Comparison of ENCODE assay signal across 1 cellular context in genomic region chr17:77427471-77427991, GRCh38.
TF ChIP-seq lines count a peak whose summit lies in the region.

No MANE protein-coding gene starts in this region.

TF ChIP-seq in GM23338, 12 proteins besides CTCF, POLR2A, EP300 and RAD21 (continued from another document):
- TF ChIP-seq ZNF462 (CRISPR knock-in tag; IDR thresholded peaks at IDR 0.05) = no peak
- no peak for TF ChIP-seq EZH2phosphoT487 (IDR thresholded peaks at IDR 0.05; ENCODE audit: unreplicated experiment)
- TF ChIP-seq POLR2AphosphoS5 (IDR thresholded peaks at IDR 0.05; ENCODE audit: low read depth) = no peak
- no peak for TF ChIP-seq CREB1 (CRISPR knock-in tag; IDR thresholded peaks at IDR 0.05; ENCODE audit: low read depth)
- no peak for TF ChIP-seq EZH2 (IDR thresholded peaks at IDR 0.05; ENCODE audit: low read depth, unreplicated experiment)
- no peak for TF ChIP-seq STAT1 (IDR thresholded peaks at IDR 0.05; ENCODE audit: unreplicated experiment)
- TF ChIP-seq JUNB (IDR thresholded peaks at IDR 0.05; ENCODE audit: unreplicated experiment) = no peak
- TF ChIP-seq NANOG (IDR thresholded peaks at IDR 0.05; ENCODE audit: borderline replicate concordance) = no peak
- no peak for TF ChIP-seq ZNF331 (CRISPR knock-in tag; IDR thresholded peaks at IDR 0.05; ENCODE audit: low read depth)
